8 cellular contexts compared by ENCODE assay signal in genomic region chr7:107044347-107045194, GRCh38. TPM values are rescaled to one million over a fixed set of nuclear protein-coding genes. Genes with fewer than 3 reads are reported as not detected.
A peak's percentile ranks its signal among the peaks of the same experiment; 100 is the strongest.
DNase-seq lines count a peak whose midpoint lies in the region; ATAC-seq and TF ChIP-seq lines count a peak whose summit lies in the region.

PRKAR2B (plus strand) TSS chr7:107044705; CDS start chr7:107044908, 203 bp downstream.

- H3K9ac ChIP-seq in neuronal stem cell (ENCODE audit: low read depth, low read length, poor library complexity), result peak within 1 kb of the TSS; percentile 95

- H3K4me1 ChIP-seq in gastroesophageal sphincter (peaks cover 0 to 49% (median 7%) of the 10 kb centered on the region in 3 donors), neuronal stem cell (ENCODE audit: control insufficient read depth in 2 of 2, insufficient read depth in 1 of 2, low read depth in 1 of 2, low read length in 2 of 2) (peaks cover 3 to 7% of the 10 kb centered on the region in 2 donors)

- H3K23ac ChIP-seq in neuronal stem cell (ENCODE audit: low read depth, low read length, poor library complexity), result peak within 1 kb of the TSS; percentile 93

- peak within 1 kb of the TSS; percentile 53 for H3K4ac ChIP-seq in neuronal stem cell (ENCODE audit: low read length)

- H3K4me3 ChIP-seq in gastroesophageal sphincter (peak within 1 kb of the TSS; percentile 83 to 88), neuronal stem cell (ENCODE audit: low read length in 2 of 2) (peak within 1 kb of the TSS; percentile 93 to 100)

- peak within 1 kb of the TSS; percentile 54 to 91 (median 88) for H3K27ac ChIP-seq in gastroesophageal sphincter
- peak within 1 kb of the TSS; percentile 90 for H3K27ac ChIP-seq in neuronal stem cell (replicated peaks; ENCODE audit: low read length)

- no peak within 1 kb of the TSS for H2BK120ac ChIP-seq in neuronal stem cell (ENCODE audit: low read depth, low read length)

- peak within 1 kb of the TSS; percentile 96 for H3K18ac ChIP-seq in neuronal stem cell (ENCODE audit: low read length)

- H2AK5ac ChIP-seq in neuronal stem cell (ENCODE audit: low read depth, low read length), result peak within 1 kb of the TSS; percentile 45

- peak; percentile 4 for DNase-seq in DMS153 (lab: John Stamatoyannopoulos, UW)
- peak; percentile 88 for DNase-seq in SK-MEL-5 (ENCODE audit: low read depth, low spot score)
- peak; percentile 69 for DNase-seq in activated naive CD4-positive, alpha-beta T cell treated with Interleukin-2 at 50 U/mL for 16 hours
- peak; percentile 90 for DNase-seq in neuronal stem cell (ENCODE audit: low spot score)

- H3K4me2 ChIP-seq in neuronal stem cell (ENCODE audit: insufficient read depth, low read length, poor library complexity, severe bottlenecking), result peak within 1 kb of the TSS; percentile 68

- H3K36me3 ChIP-seq in gastroesophageal sphincter, result no peaks in the 10 kb centered on the region
- no peaks in the 10 kb centered on the region for H3K36me3 ChIP-seq in neuronal stem cell (replicated peaks in 1 of 2; ENCODE audit: control insufficient read depth in 2 of 2, insufficient read depth in 2 of 2, low read length in 2 of 2)

- H2AFZ ChIP-seq in neuronal stem cell (ENCODE audit: low read length), result peak within 1 kb of the TSS; percentile 98

- WGBS in gastroesophageal sphincter (ENCODE audit: low coverage in 1 of 2), 2 donors, result 0% methylated on average over 2 to 9 of the region's 110 CpGs
- WGBS in neuronal stem cell (ENCODE audit: extremely low coverage in 2 of 2, insufficient read length in 2 of 2, insufficient replicate concordance in 1 of 2), 2 donors, result no CpG with 5 or more reads among the region's 110 CpGs

- TF ChIP-seq POLR2A in gastroesophageal sphincter (IDR thresholded peaks at IDR 0.05), result peak in 1 of 2 donors; percentile 56

- peak within 1 kb of the TSS; percentile 75 for H3K14ac ChIP-seq in neuronal stem cell (ENCODE audit: low read length)

- peak within 1 kb of the TSS; percentile 93 for H2BK15ac ChIP-seq in neuronal stem cell (ENCODE audit: low read length)

- no peak for TF ChIP-seq EP300 in gastroesophageal sphincter (IDR thresholded peaks at IDR 0.05)

- H3K27me3 ChIP-seq in gastroesophageal sphincter (no peaks in the 10 kb centered on the region), neuronal stem cell (ENCODE audit: control insufficient read depth in 3 of 3, insufficient read depth in 3 of 3, low read depth in 1 of 3, low read length in 3 of 3) (no peaks in the 10 kb centered on the region)

- peak within 1 kb of the TSS; percentile 88 for H2BK5ac ChIP-seq in neuronal stem cell (ENCODE audit: low read length)

- peak; percentile 74 for ATAC-seq in GM21786 (IDR thresholded peaks at IDR 0.05; ENCODE audit: unreplicated experiment)
- peak; percentile 97 for ATAC-seq in gastroesophageal sphincter

- no peak within 1 kb of the TSS for H4K8ac ChIP-seq in neuronal stem cell (ENCODE audit: low read depth, low read length)

- in situ Hi-C loops in SK-MEL-5 (cut with HindIII; ENCODE audit: low pct_unique_long_range_greater_than_20kb, low sequenced_read_pairs), result no loop called here

- no peak within 1 kb of the TSS for H4K91ac ChIP-seq in neuronal stem cell (ENCODE audit: low read depth, low read length, poor library complexity)

- H3K9me3 ChIP-seq in gastroesophageal sphincter, result no peaks in the 10 kb centered on the region
- H3K9me3 ChIP-seq in neuronal stem cell (replicated peaks in 1 of 2; ENCODE audit: control insufficient read depth in 2 of 2, insufficient read depth in 1 of 2, low read depth in 1 of 2, low read length in 2 of 2), result no peaks in the 10 kb centered on the region

- TF ChIP-seq CTCF in LNCAP (IDR thresholded peaks at IDR 0.05) (peak; percentile 23; the same call in 1 of the 2 replicates), gastroesophageal sphincter (IDR thresholded peaks at IDR 0.05) (peak in 3 of 4 experiments; percentile 17 to 38 (median 28)), subcutaneous adipose tissue (IDR thresholded peaks at IDR 0.05; ENCODE audit: low read depth) (no peak)

- H3K79me1 ChIP-seq in neuronal stem cell (ENCODE audit: low read depth, low read length), result peaks cover 2% of the 10 kb centered on the region

- peak within 1 kb of the TSS; percentile 17 for H2BK12ac ChIP-seq in neuronal stem cell (ENCODE audit: low read length)

RNA-seq across cellular contexts. Expression of gene PRKAR2B, which starts in this region (rescaled TPM):
- 23.1 and 24.8 TPM in 2 replicates for total RNA-seq in SK-MEL-5 (2014; rRNA removed; shearing (Covaris generic))
- 24.6 and 25.9 TPM in 2 replicates for polyA plus RNA-seq in SK-MEL-5 (2015; cell fraction: cytosol; rRNA removed)
- 3.1 and 7.2 TPM in 2 replicates for polyA plus RNA-seq in SK-MEL-5 (2015; cell fraction: nucleus; rRNA removed)
- total RNA-seq in gastroesophageal sphincter, result 100 to 1,000 TPM in 3 of 4 donors, 10 to 100 TPM in 1; 83.5 to 160 (median 119) TPM
- 25.0 TPM for polyA plus RNA-seq in neuronal stem cell (2013, experiment 1 of 2)
- polyA plus RNA-seq in neuronal stem cell (2013, experiment 2 of 2), result 25.9 TPM
- total RNA-seq in subcutaneous adipose tissue, result 100 to 1,000 TPM; 224 to 678 (median 404) TPM

Comparison
In these comparisons a context has a peak if more than half of its experiments do, and no peak if none do; other contexts are left out.
1. Peak in every context shown above with its lines: DNase-seq, ATAC-seq, H3K4me3 ChIP-seq and H3K27ac ChIP-seq.
2. DNase-seq: peak in every context shown above with its lines; median percentile 90 in neuronal stem cell; 88 in SK-MEL-5; 69 in activated naive CD4-positive, alpha-beta T cell treated with Interleukin-2 at 50 U/mL for 16 hours; 4 in DMS153.